ENCODE assay signal across 27 cellular contexts in genomic region chr3:148546959-148547358, GRCh38.
"Had no signal": no experiment of that assay in that cellular context is flagged by ENCODE, and none has a peak within 500 bp of the region (broad histone marks: within the 10 kb centered on the region; RNA-seq: fewer than 3 reads in every experiment).

No MANE protein-coding gene starts in this region.

- H3K4me1 Mint-ChIP-seq: activated CD4-positive, alpha-beta memory T cell treated with anti-CD3 and anti-CD28 coated beads, Interleukin-2, amount 10 ng/mL, durations not matched to agents 7 days and 5 days; activated CD4-positive, alpha-beta T cell treated with anti-CD3 and anti-CD28 coated beads, Interleukin-2, amount 10 ng/mL, durations not matched to agents 7 days and 5 days; activated naive CD4-positive, alpha-beta T cell treated with anti-CD3 and anti-CD28 coated beads, Interleukin-2, amount 50 U/mL, for 24 hours; activated naive CD8-positive, alpha-beta T cell treated with anti-CD3 and anti-CD28 coated beads for 36 hours; activated naive CD8-positive, alpha-beta T cell treated with anti-CD3 and anti-CD28 coated beads, Interleukin-2, amount 50 U/mL, for 24 hours had no signal

- H3K9me3 ChIP-seq: adrenal gland, body of pancreas had no signal

- ATAC-seq: activated naive CD8-positive, alpha-beta T cell treated with anti-CD3 and anti-CD28 coated beads, Interleukin-2, amount 50 U/mL, for 24 hours; activated T-cell treated with anti-CD3 and anti-CD28 coated beads, Interleukin-2, amount 50 U/mL, for 72 hours; body of pancreas; esophagus mucosa had no signal

- H3K9me3 Mint-ChIP-seq: activated CD4-positive, alpha-beta memory T cell treated with anti-CD3 and anti-CD28 coated beads, Interleukin-2, amount 10 ng/mL, durations not matched to agents 7 days and 5 days; activated CD4-positive, alpha-beta T cell treated with anti-CD3 and anti-CD28 coated beads, Interleukin-2, amount 10 ng/mL, durations not matched to agents 7 days and 5 days had no signal

- H3K27me3 Mint-ChIP-seq: activated CD4-positive, alpha-beta memory T cell treated with anti-CD3 and anti-CD28 coated beads, Interleukin-2, amount 10 ng/mL, durations not matched to agents 7 days and 5 days; activated CD4-positive, alpha-beta T cell treated with anti-CD3 and anti-CD28 coated beads, Interleukin-2, amount 10 ng/mL, durations not matched to agents 7 days and 5 days; activated naive CD4-positive, alpha-beta T cell treated with anti-CD3 and anti-CD28 coated beads, Interleukin-2, amount 50 U/mL, for 24 hours; activated naive CD8-positive, alpha-beta T cell treated with anti-CD3 and anti-CD28 coated beads for 36 hours; activated naive CD8-positive, alpha-beta T cell treated with anti-CD3 and anti-CD28 coated beads, Interleukin-2, amount 50 U/mL, for 24 hours; activated T-cell treated with anti-CD3 and anti-CD28 coated beads, Interleukin-2, amount 50 U/mL, for 24 hours had no signal

- H3K4me3 ChIP-seq: adrenal gland, body of pancreas had no signal

- H3K27ac ChIP-seq: adrenal gland, body of pancreas had no signal

- DNase-seq: activated CD4-positive, alpha-beta memory T cell treated with anti-CD3 and anti-CD28 coated beads, Interleukin-2, amount 10 ng/mL, durations not matched to agents 7 days and 5 days; activated CD4-positive, alpha-beta T cell treated with anti-CD3 and anti-CD28 coated beads for 4 hours; activated CD4-positive, alpha-beta T cell treated with anti-CD3 and anti-CD28 coated beads, Interleukin-2, amount 10 ng/mL, durations not matched to agents 7 days and 5 days; activated CD4-positive, alpha-beta T cell treated with anti-CD3 and anti-CD28 coated beads, Interleukin-2, amount 50 U/mL, for 4 hours; activated CD4-positive, CD25-positive, alpha-beta regulatory T cell; activated CD4-positive, CD25-positive, alpha-beta regulatory T cell treated with anti-CD3 and anti-CD28 coated beads, Interleukin-2, amount 50 U/mL, for 72 hours; activated CD8-positive, alpha-beta memory T cell treated with anti-CD3 and anti-CD28 coated beads, Interleukin-2, amount 50 U/mL, for 48 hours; activated effector memory CD4-positive, alpha-beta T cell treated with Interleukin-2 at 50 U/mL for 16 hours; activated gamma-delta T cell treated with Interleukin-2 at 50 U/mL for 16 hours; activated naive CD4-positive, alpha-beta T cell treated with Interleukin-2 at 50 U/mL for 16 hours; activated naive CD8-positive, alpha-beta T cell treated with anti-CD3 and anti-CD28 coated beads for 36 hours; activated naive CD8-positive, alpha-beta T cell treated with anti-CD3 and anti-CD28 coated beads, Interleukin-2, amount 50 U/mL, for 24 hours; activated T-cell treated with anti-CD3 and anti-CD28 coated beads for 4 hours; activated T-cell treated with anti-CD3 and anti-CD28 coated beads, Interleukin-2, amount 50 U/mL, for 24 hours; activated T-cell treated with anti-CD3 and anti-CD28 coated beads, Interleukin-2, amount 50 U/mL, for 72 hours; amygdala; aorta; body of pancreas; caudate nucleus; cortex of kidney; effector CD8-positive, alpha-beta T cell; foreskin fibroblast; head of caudate nucleus; T-helper 2 cell had no signal

- H3K27me3 ChIP-seq: adrenal gland, body of pancreas had no signal

- H3K4me3 Mint-ChIP-seq: activated CD4-positive, alpha-beta memory T cell treated with anti-CD3 and anti-CD28 coated beads, Interleukin-2, amount 10 ng/mL, durations not matched to agents 7 days and 5 days; activated CD4-positive, alpha-beta T cell treated with anti-CD3 and anti-CD28 coated beads, Interleukin-2, amount 10 ng/mL, durations not matched to agents 7 days and 5 days; activated naive CD4-positive, alpha-beta T cell treated with anti-CD3 and anti-CD28 coated beads, Interleukin-2, amount 50 U/mL, for 24 hours; activated naive CD8-positive, alpha-beta T cell treated with anti-CD3 and anti-CD28 coated beads for 36 hours; activated naive CD8-positive, alpha-beta T cell treated with anti-CD3 and anti-CD28 coated beads, Interleukin-2, amount 50 U/mL, for 24 hours; activated T-cell treated with anti-CD3 and anti-CD28 coated beads, Interleukin-2, amount 50 U/mL, for 24 hours; activated T-cell treated with anti-CD3 and anti-CD28 coated beads, Interleukin-2, amount 50 U/mL, for 72 hours had no signal

- H3K27ac Mint-ChIP-seq: activated CD4-positive, alpha-beta memory T cell treated with anti-CD3 and anti-CD28 coated beads, Interleukin-2, amount 10 ng/mL, durations not matched to agents 7 days and 5 days; activated CD4-positive, alpha-beta T cell treated with anti-CD3 and anti-CD28 coated beads, Interleukin-2, amount 10 ng/mL, durations not matched to agents 7 days and 5 days; activated naive CD4-positive, alpha-beta T cell treated with anti-CD3 and anti-CD28 coated beads, Interleukin-2, amount 50 U/mL, for 24 hours; activated naive CD8-positive, alpha-beta T cell treated with anti-CD3 and anti-CD28 coated beads for 36 hours; activated naive CD8-positive, alpha-beta T cell treated with anti-CD3 and anti-CD28 coated beads, Interleukin-2, amount 50 U/mL, for 24 hours; activated T-cell treated with anti-CD3 and anti-CD28 coated beads, Interleukin-2, amount 50 U/mL, for 24 hours; activated T-cell treated with anti-CD3 and anti-CD28 coated beads, Interleukin-2, amount 50 U/mL, for 72 hours had no signal

- H3K36me3 Mint-ChIP-seq: activated naive CD4-positive, alpha-beta T cell treated with anti-CD3 and anti-CD28 coated beads, Interleukin-2, amount 50 U/mL, for 24 hours; activated naive CD8-positive, alpha-beta T cell treated with anti-CD3 and anti-CD28 coated beads for 36 hours had no signal

- H3K4me1 ChIP-seq: adrenal gland, body of pancreas had no signal

- H3K36me3 ChIP-seq: adrenal gland had no signal
